ENCODE assay signal across 10 cellular contexts in the genomic region with DNA sequence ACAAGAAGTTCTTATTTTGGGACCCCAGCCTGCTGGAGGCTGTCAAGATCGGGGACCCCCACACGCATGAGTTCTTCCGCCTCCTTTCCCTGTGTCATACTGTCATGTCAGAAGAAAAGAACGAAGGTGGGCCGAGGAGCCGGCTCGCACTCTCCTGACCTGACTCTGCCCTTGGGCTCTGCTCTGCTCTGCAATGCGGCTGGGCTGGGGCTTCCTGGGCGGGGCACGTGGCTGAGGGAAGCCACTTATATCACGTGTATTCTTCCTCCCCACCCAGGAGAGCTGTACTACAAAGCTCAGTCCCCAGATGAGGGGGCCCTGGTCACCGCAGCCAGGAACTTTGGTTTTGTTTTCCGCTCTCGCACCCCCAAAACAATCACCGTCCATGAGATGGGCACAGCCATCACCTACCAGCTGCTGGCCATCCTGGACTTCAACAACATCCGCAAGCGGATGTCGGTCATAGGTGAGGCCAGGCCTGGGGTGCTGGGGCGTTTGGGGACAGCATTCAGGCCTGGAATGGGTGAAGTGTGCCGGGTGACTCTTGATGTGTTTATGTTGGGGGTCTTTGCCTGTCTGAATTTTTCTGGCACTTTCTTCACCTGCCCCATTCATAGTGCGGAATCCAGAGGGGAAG. TPM values are rescaled to one million over a fixed set of nuclear protein-coding genes. Genes with fewer than 3 reads are reported as not detected.
DNase-seq lines count a peak whose midpoint lies in the region; ATAC-seq, FAIRE-seq and TF ChIP-seq lines count a peak whose summit lies in the region.
"Had no signal": no experiment of that assay in that cellular context is flagged by ENCODE, and none has a peak within 500 bp of the region (broad histone marks: within the 10 kb centered on the region; RNA-seq: fewer than 3 reads in every experiment).

No MANE protein-coding gene starts in this region.

- TF ChIP-seq CTCF in Loucy (conservative IDR thresholded peaks at IDR 0.05; ENCODE audit: low read length): no peak
- TF ChIP-seq CTCF in endothelial cell of umbilical vein (IDR thresholded peaks at IDR 0.05; ENCODE audit: extremely low read depth in 1 of 2, insufficient read depth in 1 of 2, low read depth in 1 of 2, low read length in 2 of 2): no peak
- no peak for TF ChIP-seq CTCF in dorsolateral prefrontal cortex (IDR thresholded peaks at IDR 0.05 in 54 of 56, conservative IDR thresholded peaks at IDR 0.05 in 2 of 56; ENCODE audit: low read depth in 1 of 56, partially characterized antibody in 56 of 56)

- peaks cover 20% of the 10 kb centered on the region for H3K4me1 ChIP-seq in Loucy (ENCODE audit: insufficient read depth, low read length, poor library complexity, severe bottlenecking)
- H3K4me1 ChIP-seq in endothelial cell of umbilical vein (ENCODE audit: control insufficient read depth, extremely low read depth, insufficient read depth, low read length): peaks cover 6% of the 10 kb centered on the region
- H3K4me1 ChIP-seq in mesenchymal stem cell (ENCODE audit: control insufficient read depth, insufficient read depth, low read depth, low read length): peaks cover 5% of the 10 kb centered on the region

- no peak overlapping the region for H3K4ac ChIP-seq in mesenchymal stem cell (ENCODE audit: low read depth in 1 of 2, low read length in 2 of 2)

- peaks cover 2% of the 10 kb centered on the region for H3K79me1 ChIP-seq in mesenchymal stem cell (replicated peaks; ENCODE audit: low read length, poor library complexity, severe bottlenecking)

- H3K9me2 ChIP-seq in Loucy (replicated peaks; ENCODE audit: low read depth, low read length): no peaks in the 10 kb centered on the region

- no peak overlapping the region for H2BK120ac ChIP-seq in mesenchymal stem cell (ENCODE audit: low read depth, low read length)

- no peak overlapping the region for H2BK15ac ChIP-seq in mesenchymal stem cell (ENCODE audit: low read depth, poor library complexity, severe bottlenecking)

- POLR2A ChIA-PET in endothelial cell of umbilical vein (lab: Charles Lee): no interaction called here

- peak overlapping the region; percentile 32 for H3K9ac ChIP-seq in Loucy (ENCODE audit: low read depth, low read length, poor library complexity, severe bottlenecking)
- H3K9ac ChIP-seq in endothelial cell of umbilical vein (replicated peaks; ENCODE audit: extremely low read depth, insufficient read depth, low read length): no peak overlapping the region
- no peak overlapping the region for H3K9ac ChIP-seq in mesenchymal stem cell (ENCODE audit: low read length)

- H3K14ac ChIP-seq in mesenchymal stem cell (ENCODE audit: low read length in 2 of 2): no peak overlapping the region

- H3K27me3 ChIP-seq in Loucy (ENCODE audit: insufficient read depth, low read length, poor library complexity, severe bottlenecking): no peaks in the 10 kb centered on the region
- H3K27me3 ChIP-seq in endothelial cell of umbilical vein (ENCODE audit: control insufficient read depth in 2 of 2, insufficient read depth in 2 of 2, low read length in 2 of 2): no peaks in the 10 kb centered on the region
- H3K27me3 ChIP-seq in dorsolateral prefrontal cortex: no peaks in the 10 kb centered on the region
- no peaks in the 10 kb centered on the region for H3K27me3 ChIP-seq in mesenchymal stem cell (ENCODE audit: control insufficient read depth in 1 of 2, insufficient read depth in 1 of 2, low read length in 2 of 2)

- H2BK12ac ChIP-seq in mesenchymal stem cell (ENCODE audit: low read length in 2 of 2): no peak overlapping the region

- DNase-seq in activated CD8-positive, alpha-beta memory T cell treated with anti-CD3 and anti-CD28 coated beads, Interleukin-2, amount 50 U/mL, for 24 hours (ENCODE audit: extremely low read depth): peak; percentile 53
- DNase-seq in endothelial cell of umbilical vein (ENCODE audit: low read depth, low spot score) (no peak), dorsolateral prefrontal cortex (no peak), mesenchymal stem cell (no peak), mucosa of gallbladder (ENCODE audit: low spot score) (no peak)
- DNase-seq in stimulated activated CD4-positive, alpha-beta T cell treated with anti-CD3 and anti-CD28 coated beads, TNF-alpha, amount 100 ng/mL, for 48 hours (ENCODE audit: low read depth in 3 of 3): peak in 2 of 3 donors; percentile 44 to 57
- DNase-seq: PC-3, retina had no signal

- no peaks in the 10 kb centered on the region for H3K9me1 ChIP-seq in endothelial cell of umbilical vein (replicated peaks; ENCODE audit: control insufficient read depth, extremely low read depth, insufficient read depth, low read length)

- H4K20me1 ChIP-seq in Loucy (ENCODE audit: insufficient read depth, low read length, poor library complexity, severe bottlenecking) (no peaks in the 10 kb centered on the region), endothelial cell of umbilical vein (replicated peaks; ENCODE audit: control insufficient read depth, extremely low read depth, insufficient read depth, low read length) (no peaks in the 10 kb centered on the region)

- no peak overlapping the region for H2BK5ac ChIP-seq in mesenchymal stem cell (ENCODE audit: low read depth, low read length, poor library complexity, severe bottlenecking)

- TSS peak; percentile 34 for BruUV-seq in endothelial cell of umbilical vein (replicated peaks; lab: Mats Ljungman, UMichigan)

- H3K9me3 ChIP-seq in Loucy (ENCODE audit: insufficient read depth, low read depth, low read length): no peaks in the 10 kb centered on the region
- H3K9me3 ChIP-seq in endothelial cell of umbilical vein (replicated peaks; ENCODE audit: control insufficient read depth, insufficient read depth, low read length): no peaks in the 10 kb centered on the region
- no peaks in the 10 kb centered on the region for H3K9me3 ChIP-seq in mesenchymal stem cell (ENCODE audit: control insufficient read depth, low read length)

- H4K8ac ChIP-seq in mesenchymal stem cell (ENCODE audit: low read length): no peak overlapping the region

- FAIRE-seq in endothelial cell of umbilical vein (lab: Jason Lieb, UNC): no peak

- no peak for TF ChIP-seq POLR2A in endothelial cell of umbilical vein (IDR thresholded peaks at IDR 0.05; ENCODE audit: low read depth, low read length)

- H2AFZ ChIP-seq in Loucy (ENCODE audit: low read length): no peak overlapping the region
- no peak overlapping the region for H2AFZ ChIP-seq in endothelial cell of umbilical vein (ENCODE audit: low read depth, low read length)
- no peak overlapping the region for H2AFZ ChIP-seq in mesenchymal stem cell (ENCODE audit: low read depth, low read length)

- H4K91ac ChIP-seq in mesenchymal stem cell (ENCODE audit: low read length): no peak overlapping the region

- no peak overlapping the region for H3K18ac ChIP-seq in mesenchymal stem cell (ENCODE audit: low read depth in 1 of 2, low read length in 2 of 2)

- H3K27ac ChIP-seq in endothelial cell of umbilical vein (ENCODE audit: insufficient read depth, low read depth, low read length) (no peak overlapping the region), dorsolateral prefrontal cortex (peak overlapping the region in 1 of 59 donors; percentile 15), mesenchymal stem cell (ENCODE audit: low read length, poor library complexity, severe bottlenecking) (no peak overlapping the region)

- no peak overlapping the region for H3K23ac ChIP-seq in mesenchymal stem cell (ENCODE audit: low read length in 2 of 2)

- no peaks in the 10 kb centered on the region for H3K79me2 ChIP-seq in Loucy (ENCODE audit: insufficient read depth, low read length)
- no peaks in the 10 kb centered on the region for H3K79me2 ChIP-seq in endothelial cell of umbilical vein (ENCODE audit: control insufficient read depth, insufficient read depth, low read length)

- dilution Hi-C loops in endothelial cell of umbilical vein (cut with MboI; ENCODE audit: extremely low pct_ligation_motif_present, low sequenced_read_pairs): no loop called here

- intact Hi-C loops in endothelial cell of umbilical vein (cut with micrococcal nuclease) (no loop called here), dorsolateral prefrontal cortex (cut with DNase I) (no loop called here)

- H2AK5ac ChIP-seq in mesenchymal stem cell (ENCODE audit: low read length, severe bottlenecking): no peak overlapping the region

- no peak overlapping the region for H3K4me3 ChIP-seq in Loucy (ENCODE audit: low read length, poor library complexity, severe bottlenecking)
- no peak overlapping the region for H3K4me3 ChIP-seq in endothelial cell of umbilical vein (replicated peaks in 1 of 3; ENCODE audit: insufficient read depth in 1 of 3, low read depth in 1 of 3, low read length in 3 of 3)
- H3K4me3 ChIP-seq in dorsolateral prefrontal cortex: no peak overlapping the region
- no peak overlapping the region for H3K4me3 ChIP-seq in mesenchymal stem cell (ENCODE audit: insufficient read depth in 1 of 2, low read depth in 1 of 2, low read length in 2 of 2)

- 88% methylated on average over 20 of the region's 21 CpGs for WGBS in mesenchymal stem cell

- H3F3A ChIP-seq in Loucy (ENCODE audit: low read depth): no peaks in the 10 kb centered on the region

- ATAC-seq in HG02885 (IDR thresholded peaks at IDR 0.05; ENCODE audit: poor library complexity, unreplicated experiment): no peak
- ATAC-seq: PC-3 had no signal

- peak overlapping the region; percentile 39 for H3K4me2 ChIP-seq in Loucy (ENCODE audit: low read depth, low read length, poor library complexity, severe bottlenecking)
- no peak overlapping the region for H3K4me2 ChIP-seq in endothelial cell of umbilical vein (ENCODE audit: insufficient read depth, low read length)
- no peak overlapping the region for H3K4me2 ChIP-seq in mesenchymal stem cell (ENCODE audit: low read length, poor library complexity, severe bottlenecking)

- H3K36me3 ChIP-seq in Loucy (ENCODE audit: insufficient read depth, low read length) (peaks cover 77% of the 10 kb centered on the region; the same call in 1 of the 2 replicates), endothelial cell of umbilical vein (ENCODE audit: control insufficient read depth in 2 of 2, extremely low read depth in 1 of 2, insufficient read depth in 2 of 2, low read length in 2 of 2) (peaks cover 16 to 66% of the 10 kb centered on the region in 2 experiments), mesenchymal stem cell (ENCODE audit: control insufficient read depth in 1 of 2, insufficient read depth in 2 of 2, low read depth in 1 of 2, low read length in 2 of 2) (peaks cover 81 to 97% of the 10 kb centered on the region in 2 experiments)

- CTCF ChIA-PET in endothelial cell of umbilical vein (lab: Charles Lee): interaction anchor here (6.4 kb wide), 1 partner anchor 7 kb away, joined by 67 read pairs; no protein-coding TSS in a partner anchor

RNA-seq across cellular contexts. Expression of a gene that starts 17.6 kb away (rescaled TPM):
- total RNA-seq in endothelial cell of umbilical vein: 60.0 and 64.7 TPM in 2 replicates
- polyA plus RNA-seq in endothelial cell of umbilical vein: 72.8 and 86.0 TPM in 2 replicates
- polyA plus RNA-seq in endothelial cell of umbilical vein (2011; cell fraction: cytosol; rRNA removed): 50.3 and 60.3 TPM in 2 replicates
- 71.2 and 108 TPM in 2 replicates for polyA plus RNA-seq in endothelial cell of umbilical vein (2011; cell fraction: nucleus; rRNA removed)
- polyA plus RNA-seq in endothelial cell of umbilical vein (2012): 27.5 and 27.9 TPM in 2 replicates
- 62.8 and 100.0 TPM in 2 replicates for polyA minus RNA-seq in endothelial cell of umbilical vein
- polyA minus RNA-seq in endothelial cell of umbilical vein (2011; cell fraction: cytosol; rRNA and poly(A)+ RNA removed): not detected
- polyA minus RNA-seq in endothelial cell of umbilical vein (2011; cell fraction: nucleus; rRNA and poly(A)+ RNA removed): 33.3 and 33.5 TPM in 2 replicates
- 10 to 100 TPM; 28.2 to 80.0 (median 45.7) TPM for total RNA-seq in dorsolateral prefrontal cortex
- polyA plus RNA-seq in mesenchymal stem cell (2013, experiment 1 of 2): 50.2 TPM
- polyA plus RNA-seq in mesenchymal stem cell (2013, experiment 2 of 2): 47.9 TPM
- 32.9 TPM for total RNA-seq in mucosa of gallbladder

RNA-seq across cellular contexts. Expression of a gene that starts 22.1 kb away (rescaled TPM):
- total RNA-seq in endothelial cell of umbilical vein: not detected in 2 replicates
- polyA plus RNA-seq in endothelial cell of umbilical vein: 0.08 TPM in 1 of 2 replicates, not detected in the other
- not detected in 2 replicates for polyA plus RNA-seq in endothelial cell of umbilical vein (2011; cell fraction: cytosol; rRNA removed)
- polyA plus RNA-seq in endothelial cell of umbilical vein (2011; cell fraction: nucleus; rRNA removed): 0.07 TPM in 1 of 2 replicates, not detected in the other
- polyA plus RNA-seq in endothelial cell of umbilical vein (2012): not detected in 2 replicates
- 0.49 and 1.0 TPM in 2 replicates for polyA minus RNA-seq in endothelial cell of umbilical vein
- polyA minus RNA-seq in endothelial cell of umbilical vein (2011; cell fraction: cytosol; rRNA and poly(A)+ RNA removed): not detected
- not detected in 2 replicates for polyA minus RNA-seq in endothelial cell of umbilical vein (2011; cell fraction: nucleus; rRNA and poly(A)+ RNA removed)
- under 1 TPM in 2 of 120 experiments, not detected in 118; 0.29 to 0.30 TPM for total RNA-seq in dorsolateral prefrontal cortex
- not detected for polyA plus RNA-seq in mesenchymal stem cell (2013, experiment 1 of 2)
- polyA plus RNA-seq in mesenchymal stem cell (2013, experiment 2 of 2): not detected
- total RNA-seq in mucosa of gallbladder: 0.32 TPM
- total RNA-seq: PC-3 had no signal

Comparison
In these comparisons a context has a peak if more than half of its experiments do, and no peak if none do; other contexts are left out.
1. DNase-seq: peak in activated CD8-positive, alpha-beta memory T cell treated with anti-CD3 and anti-CD28 coated beads, Interleukin-2, amount 50 U/mL, for 24 hours (single experiment) and stimulated activated CD4-positive, alpha-beta T cell treated with anti-CD3 and anti-CD28 coated beads, TNF-alpha, amount 100 ng/mL, for 48 hours (2 of 3); none in endothelial cell of umbilical vein (single experiment), dorsolateral prefrontal cortex (0 of 10), mesenchymal stem cell (single experiment) and mucosa of gallbladder (single experiment).